ENCODE assay signal across 1 cellular context in genomic region chr5:126365446-126366198, GRCh38.
TF ChIP-seq lines count a peak whose summit lies in the region.

No MANE protein-coding gene starts in this region.

TF ChIP-seq in HepG2, 621 proteins besides CTCF, POLR2A, EP300 and RAD21 (continued from another document and continues in another):
- no peak for TF ChIP-seq HIC2 (CRISPR knock-in tag; IDR thresholded peaks at IDR 0.05; ENCODE audit: low read depth)
- no peak for TF ChIP-seq ZSCAN12 (CRISPR knock-in tag; IDR thresholded peaks at IDR 0.05)
- TF ChIP-seq SUZ12 (IDR thresholded peaks at IDR 0.05; ENCODE audit: low read depth, low read length) = no peak
- TF ChIP-seq ZBTB20 (CRISPR knock-in tag; IDR thresholded peaks at IDR 0.05; ENCODE audit: borderline replicate concordance, low read depth) = no peak
- no peak for TF ChIP-seq PHB2 (IDR thresholded peaks at IDR 0.05; ENCODE audit: partially characterized antibody)
- TF ChIP-seq SAP130 (CRISPR knock-in tag; IDR thresholded peaks at IDR 0.05; ENCODE audit: low read depth) = peak; percentile 64
- TF ChIP-seq ZNF530 (CRISPR knock-in tag; IDR thresholded peaks at IDR 0.05; ENCODE audit: low read depth) = no peak
- no peak for TF ChIP-seq ISX (CRISPR knock-in tag; conservative IDR thresholded peaks at IDR 0.05)
- TF ChIP-seq PRDM10 (CRISPR knock-in tag; IDR thresholded peaks at IDR 0.05; ENCODE audit: low read depth) = no peak
- no peak for TF ChIP-seq TRIM22 (IDR thresholded peaks at IDR 0.05)
- TF ChIP-seq ZNF207 (IDR thresholded peaks at IDR 0.05; ENCODE audit: borderline replicate concordance) = no peak
- TF ChIP-seq PHF8 (CRISPR knock-in tag; IDR thresholded peaks at IDR 0.05) = no peak
- TF ChIP-seq ZNF691 (CRISPR knock-in tag; IDR thresholded peaks at IDR 0.05; ENCODE audit: borderline replicate concordance, low read depth) = no peak
- TF ChIP-seq FOXO1 (CRISPR knock-in tag; IDR thresholded peaks at IDR 0.05) = no peak
- no peak for TF ChIP-seq USF2 (IDR thresholded peaks at IDR 0.05; ENCODE audit: low read depth, low read length)
- TF ChIP-seq USF2 (CRISPR knock-in tag; IDR thresholded peaks at IDR 0.05; ENCODE audit: borderline replicate concordance) = no peak
- no peak for TF ChIP-seq ZNF563 (CRISPR knock-in tag; IDR thresholded peaks at IDR 0.05)
- no peak for TF ChIP-seq DBP (CRISPR knock-in tag; IDR thresholded peaks at IDR 0.05; ENCODE audit: not compliant biosample characterization)
- peak; percentile 63 for TF ChIP-seq MEF2D (CRISPR knock-in tag; IDR thresholded peaks at IDR 0.05)
- TF ChIP-seq DRAP1 (CRISPR knock-in tag; IDR thresholded peaks at IDR 0.05) = no peak
- TF ChIP-seq MAFG (CRISPR knock-in tag; IDR thresholded peaks at IDR 0.05) = no peak
- TF ChIP-seq HNRNPL (IDR thresholded peaks at IDR 0.05; ENCODE audit: low read depth, low read length) = no peak
- TF ChIP-seq ZNF597 (CRISPR knock-in tag; IDR thresholded peaks at IDR 0.05) = no peak
- no peak for TF ChIP-seq ZNF780A (CRISPR knock-in tag; IDR thresholded peaks at IDR 0.05)
- no peak for TF ChIP-seq SRSF9 (IDR thresholded peaks at IDR 0.05; ENCODE audit: borderline replicate concordance, insufficient read depth, low read depth, low read length, poor library complexity, severe bottlenecking)
- no peak for TF ChIP-seq ZNF772 (CRISPR knock-in tag; IDR thresholded peaks at IDR 0.05)
- peak; percentile 67; the same call in 1 of the 2 replicates for TF ChIP-seq NFIC (IDR thresholded peaks at IDR 0.05; ENCODE audit: low read length)
- no peak for TF ChIP-seq HOMEZ (CRISPR knock-in tag; IDR thresholded peaks at IDR 0.05; ENCODE audit: low read depth)
- peak; percentile 27 for TF ChIP-seq PATZ1 (CRISPR knock-in tag; IDR thresholded peaks at IDR 0.05)
- TF ChIP-seq ZNF749 (CRISPR knock-in tag; IDR thresholded peaks at IDR 0.05; ENCODE audit: borderline replicate concordance) = no peak
- TF ChIP-seq AGO2 (optimal IDR thresholded peaks at IDR 0.05; ENCODE audit: low read depth, low read length) = no peak
- TF ChIP-seq ZFP37 (CRISPR knock-in tag; IDR thresholded peaks at IDR 0.05; ENCODE audit: borderline replicate concordance) = no peak
- no peak for TF ChIP-seq ATF7 (IDR thresholded peaks at IDR 0.05)
- TF ChIP-seq ATF7 (CRISPR knock-in tag; IDR thresholded peaks at IDR 0.05) = no peak
- no peak for TF ChIP-seq ZNF660 (CRISPR knock-in tag; IDR thresholded peaks at IDR 0.05; ENCODE audit: borderline replicate concordance, low read depth)
- TF ChIP-seq ZNF546 (CRISPR knock-in tag; conservative IDR thresholded peaks at IDR 0.05) = no peak
- TF ChIP-seq HOXA7 (CRISPR knock-in tag; IDR thresholded peaks at IDR 0.05) = no peak
- peak; percentile 11; the same call in 1 of the 2 replicates for TF ChIP-seq HMG20A (CRISPR knock-in tag; IDR thresholded peaks at IDR 0.05; ENCODE audit: borderline replicate concordance)
- TF ChIP-seq ZNF121 (CRISPR knock-in tag; IDR thresholded peaks at IDR 0.05) = no peak
- TF ChIP-seq XRCC5 (optimal IDR thresholded peaks at IDR 0.05; ENCODE audit: low read length) = no peak
- no peak for TF ChIP-seq ZFP36 (IDR thresholded peaks at IDR 0.05; ENCODE audit: borderline replicate concordance, low read depth, low read length, partially characterized antibody)
- no peak for TF ChIP-seq ZNF263 (CRISPR knock-in tag; IDR thresholded peaks at IDR 0.05)
- TF ChIP-seq ZNF441 (CRISPR knock-in tag; IDR thresholded peaks at IDR 0.05; ENCODE audit: borderline replicate concordance) = no peak
- no peak for TF ChIP-seq SRF (IDR thresholded peaks at IDR 0.05; ENCODE audit: low read depth, low read length)
- no peak for TF ChIP-seq ZNF431 (CRISPR knock-in tag; IDR thresholded peaks at IDR 0.05; ENCODE audit: borderline replicate concordance, low read depth)
- TF ChIP-seq CCAR2 (optimal IDR thresholded peaks at IDR 0.05; ENCODE audit: low read depth, low read length) = no peak
- TF ChIP-seq HNF4A (CRISPR knock-in tag; IDR thresholded peaks at IDR 0.05) = peak; percentile 2; the same call in 1 of the 2 replicates
- TF ChIP-seq SMARCC2 (IDR thresholded peaks at IDR 0.05) = no peak
- no peak for TF ChIP-seq ZBTB26 (CRISPR knock-in tag; IDR thresholded peaks at IDR 0.05; ENCODE audit: borderline replicate concordance)
- TF ChIP-seq ATF1 (CRISPR knock-in tag; IDR thresholded peaks at IDR 0.05) = peak; percentile 3; the same call in 1 of the 2 replicates
- 0 out of 2 replicates have a peak, but pooled peaks have one; percentile 39 for TF ChIP-seq GATAD2A (CRISPR knock-in tag; IDR thresholded peaks at IDR 0.05)
- no peak for TF ChIP-seq TBP (CRISPR knock-in tag; IDR thresholded peaks at IDR 0.05)
- no peak for TF ChIP-seq ZNF788 (CRISPR knock-in tag; IDR thresholded peaks at IDR 0.05; ENCODE audit: borderline replicate concordance)
- TF ChIP-seq RAD51 (IDR thresholded peaks at IDR 0.05; ENCODE audit: borderline replicate concordance) = no peak
- TF ChIP-seq ZBTB38 (CRISPR knock-in tag; IDR thresholded peaks at IDR 0.05) = no peak
